12 cellular contexts compared by ENCODE assay signal in genomic region chr1:65429806-65430205, GRCh38. TPM values are rescaled to one million over a fixed set of nuclear protein-coding genes. Genes with fewer than 3 reads are reported as not detected.
DNase-seq lines count a peak whose midpoint lies in the region; TF ChIP-seq lines count a peak whose summit lies in the region.
"Had no signal": no experiment of that assay in that cellular context is flagged by ENCODE, and none has a peak within 500 bp of the region (broad histone marks: within the 10 kb centered on the region; RNA-seq: fewer than 3 reads in every experiment).

No MANE protein-coding gene starts in this region.

- H3K4me3 ChIP-seq in HUES64 (ENCODE audit: low read length) (no peak overlapping the region), kidney epithelial cell (ENCODE audit: low read depth, low read length) (no peak overlapping the region), tibial artery (no peak overlapping the region), Karpas-422 (ENCODE audit: low read length) (no peak overlapping the region), Caco-2 (ENCODE audit: low read depth, low read length) (no peak overlapping the region)
- H3K4me3 ChIP-seq: GM12878 had no signal

- H3K79me2 ChIP-seq in Karpas-422 (ENCODE audit: low read length) = peaks cover under 1% of the 10 kb centered on the region

- no peak overlapping the region for H2AFZ ChIP-seq in Karpas-422 (ENCODE audit: low read length)

- DNase-seq in brain pericyte (ENCODE audit: low read depth, low spot score) (peak; percentile 59), kidney epithelial cell (ENCODE audit: low read depth) (peak; percentile 87), tibial artery (peak in 1 of 2 donors; percentile 24), Karpas-422 (no peak), islet precursor cell (no peak), Caco-2 (no peak)
- DNase-seq: activated naive CD4-positive, alpha-beta T cell treated with anti-CD3 and anti-CD28 coated beads, Interleukin-2, amount 50 U/mL, for 16 hours; H7; NCI-H1048 had no signal

- H3K27ac ChIP-seq in HUES64 (ENCODE audit: low read depth, low read length) (peak overlapping the region; percentile 39; the same call in 1 of the 2 replicates), tibial artery (peak overlapping the region; percentile 46 to 57), Karpas-422 (ENCODE audit: low read length) (no peak overlapping the region)

- no peaks in the 10 kb centered on the region for H3K27me3 Mint-ChIP-seq in Caco-2 (ENCODE audit: insufficient read depth, unreplicated experiment)
- H3K27me3 Mint-ChIP-seq: memory B cell had no signal

- H3K9me3 Mint-ChIP-seq in Caco-2 (ENCODE audit: unreplicated experiment) = no peaks in the 10 kb centered on the region
- H3K9me3 Mint-ChIP-seq: memory B cell had no signal

- H3K36me3 ChIP-seq in HUES64 (ENCODE audit: insufficient read depth, low read length) (peaks cover 46% of the 10 kb centered on the region), kidney epithelial cell (ENCODE audit: control insufficient read depth, insufficient read depth, low read length) (no peaks in the 10 kb centered on the region), tibial artery (peaks cover 32 to 56% (median 47%) of the 10 kb centered on the region in 3 donors), Karpas-422 (ENCODE audit: insufficient read depth, low read length) (peaks cover 6% of the 10 kb centered on the region; the same call in 1 of the 2 replicates), Caco-2 (ENCODE audit: control insufficient read depth, insufficient read depth, low read length) (no peaks in the 10 kb centered on the region; the same call in 1 of the 2 replicates)

- WGBS in HUES64 = 80% methylated on average over 7 of the region's 7 CpGs

- H3K4me1 ChIP-seq in HUES64 (ENCODE audit: insufficient read depth, low read length) (peaks cover 60% of the 10 kb centered on the region), tibial artery (peaks cover 0 to 19% (median 12%) of the 10 kb centered on the region in 4 donors), Karpas-422 (ENCODE audit: low read length) (no peaks in the 10 kb centered on the region), Caco-2 (peaks cover 3% of the 10 kb centered on the region; the same call in 1 of the 2 replicates)

- H3K4me1 Mint-ChIP-seq in Caco-2 (ENCODE audit: low read depth, unreplicated experiment) = peaks cover 22% of the 10 kb centered on the region

- intact Hi-C loops in tibial artery (cut with DNase I; ENCODE audit: low total_unique reads) = loop anchor here (10.0 kb wide), 1 partner anchor 165 kb away; no protein-coding TSS in a partner anchor
- intact Hi-C loops in Caco-2 (cut with micrococcal nuclease; ENCODE audit: unreplicated experiment) = no loop called here

- no peaks in the 10 kb centered on the region for H3K27me3 ChIP-seq in HUES64 (ENCODE audit: insufficient read depth, low read length)
- H3K27me3 ChIP-seq in kidney epithelial cell (ENCODE audit: control insufficient read depth, insufficient read depth, low read length) = no peaks in the 10 kb centered on the region
- H3K27me3 ChIP-seq in tibial artery = no peaks in the 10 kb centered on the region
- H3K27me3 ChIP-seq in Karpas-422 (ENCODE audit: low read length) = no peaks in the 10 kb centered on the region
- H3K27me3 ChIP-seq in Caco-2 (replicated peaks; ENCODE audit: control insufficient read depth, insufficient read depth, low read length) = no peaks in the 10 kb centered on the region

- H3K9ac ChIP-seq in HUES64 (ENCODE audit: low read depth, low read length) (no peak overlapping the region), Karpas-422 (ENCODE audit: low read length) (no peak overlapping the region)

- no TSS peak for BruUV-seq in Caco-2 (replicated peaks; lab: Mats Ljungman, UMichigan)

- H3K4me2 ChIP-seq in Karpas-422 (ENCODE audit: low read depth, low read length, poor library complexity, severe bottlenecking) = no peak overlapping the region

- CTCF ChIA-PET in Caco-2 (lab: Charles Lee) = interaction anchor here (1.2 to 1.7 kb wide), 2 partner anchors 30 to 258 kb away, joined by 5 to 14 read pairs; no protein-coding TSS in a partner anchor

- no peaks in the 10 kb centered on the region for H4K20me1 ChIP-seq in Karpas-422 (ENCODE audit: insufficient read depth, low read depth, low read length)

- H3K9me3 ChIP-seq in HUES64 (ENCODE audit: insufficient read depth, low read depth, low read length) (no peaks in the 10 kb centered on the region), tibial artery (no peaks in the 10 kb centered on the region), Karpas-422 (ENCODE audit: low read length) (no peaks in the 10 kb centered on the region), Caco-2 (no peaks in the 10 kb centered on the region)

- no peak overlapping the region for H3K27ac Mint-ChIP-seq in Caco-2 (ENCODE audit: unreplicated experiment)
- H3K27ac Mint-ChIP-seq: memory B cell had no signal

- H3K9me2 ChIP-seq in Karpas-422 (replicated peaks; ENCODE audit: insufficient read depth, low read length) = no peaks in the 10 kb centered on the region

- POLR2A ChIA-PET in Caco-2 (lab: Charles Lee) = no interaction called here

- TF ChIP-seq CTCF in kidney epithelial cell (IDR thresholded peaks at IDR 0.05; ENCODE audit: insufficient read depth, low read length, poor library complexity, severe bottlenecking) (no peak), tibial artery (IDR thresholded peaks at IDR 0.05) (no peak), Caco-2 (IDR thresholded peaks at IDR 0.05; ENCODE audit: insufficient read depth in 1 of 2, low read depth in 1 of 2, low read length in 1 of 2, severe bottlenecking in 1 of 2, unreplicated experiment in 1 of 2) (no peak)

- H3K36me3 Mint-ChIP-seq in Caco-2 (ENCODE audit: insufficient read depth, unreplicated experiment) = peaks cover 46% of the 10 kb centered on the region

- no peak overlapping the region for H3K4me3 Mint-ChIP-seq in Caco-2 (ENCODE audit: unreplicated experiment)
- H3K4me3 Mint-ChIP-seq: memory B cell had no signal

RNA-seq across cellular contexts. Expression of gene LEPR, which starts 9.3 kb away (rescaled TPM):
- 1.4 TPM for polyA plus RNA-seq in HUES64 (2013, experiment 1 of 2)
- polyA plus RNA-seq in HUES64 (2013, experiment 2 of 2) = 2.8 TPM
- 10.2 and 11.6 TPM in 2 replicates for total RNA-seq in kidney epithelial cell
- total RNA-seq in Karpas-422 (2014; rRNA removed; shearing (Covaris generic); ENCODE audit: low replicate concordance) = 1.4 and 1.5 TPM in 2 replicates
- 1.5 and 1.9 TPM in 2 replicates for total RNA-seq in Caco-2 (2022)

RNA-seq across cellular contexts. Expression of gene LEPROT, which starts 9.3 kb away (rescaled TPM):
- 16.5 TPM for polyA plus RNA-seq in HUES64 (2013, experiment 1 of 2)
- 18.5 TPM for polyA plus RNA-seq in HUES64 (2013, experiment 2 of 2)
- 59.6 and 67.9 TPM in 2 replicates for total RNA-seq in kidney epithelial cell
- total RNA-seq in Karpas-422 (2014; rRNA removed; shearing (Covaris generic); ENCODE audit: low replicate concordance) = 11.8 and 31.3 TPM in 2 replicates
- total RNA-seq in Caco-2 (2022) = 32.9 and 37.6 TPM in 2 replicates

Comparison
In these comparisons a context has a peak if more than half of its experiments do, and no peak if none do; other contexts are left out.
1. DNase-seq: peak in brain pericyte (single experiment) and kidney epithelial cell (single experiment); none in Karpas-422 (single experiment), islet precursor cell (single experiment) and Caco-2 (0 of 2).